32 cellular contexts compared by ENCODE assay signal in genomic region chr15:91252756-91253155, GRCh38.
DNase-seq lines count a peak whose midpoint lies in the region; TF ChIP-seq lines count a peak whose summit lies in the region.
"Had no signal": no experiment of that assay in that cellular context is flagged by ENCODE, and none has a peak within 500 bp of the region (broad histone marks: within the 10 kb centered on the region; RNA-seq: fewer than 3 reads in every experiment).

No MANE protein-coding gene starts in this region.

- H3K27me3 Mint-ChIP-seq in dendritic cell treated with granulocyte-macrophage colony-stimulating factor and Interleukin-4, amounts not matched to agents 40 ng/mL and 50 ng/mL, for 4 days = no peaks in the 10 kb centered on the region

- H3K4me3 ChIP-seq in HL-60 (replicated peaks; ENCODE audit: insufficient read depth, low read length) (no peak overlapping the region), trophoblast cell (ENCODE audit: low read depth, low read length) (no peak overlapping the region), testis (no peak overlapping the region), uterus (no peak overlapping the region)
- H3K4me3 ChIP-seq: A549; BLaER1; BLaER1 treated with 17β-estradiol and CSF1 and Interleukin-3, amounts not matched to agents 10 nM and 100 nM had no signal

- H4K8ac ChIP-seq in trophoblast cell (ENCODE audit: low read depth, low read length) = no peak overlapping the region

- H3K36me3 ChIP-seq in trophoblast cell (ENCODE audit: control insufficient read depth in 1 of 2, insufficient read depth in 2 of 2, low read length in 2 of 2) = no peaks in the 10 kb centered on the region
- no peaks in the 10 kb centered on the region for H3K36me3 ChIP-seq in testis (ENCODE audit: low read depth, missing control alignments)
- no peaks in the 10 kb centered on the region for H3K36me3 ChIP-seq in uterus
- H3K36me3 ChIP-seq: BE2C; BLaER1; BLaER1 treated with 17β-estradiol and CSF1 and Interleukin-3, amounts not matched to agents 10 nM and 100 nM had no signal

- no peak overlapping the region for H3K14ac ChIP-seq in trophoblast cell (ENCODE audit: low read length)

- peak overlapping the region; percentile 56 for H3K9ac ChIP-seq in trophoblast cell (ENCODE audit: low read length)
- H3K9ac ChIP-seq: BLaER1; BLaER1 treated with 17β-estradiol and CSF1 and Interleukin-3, amounts not matched to agents 10 nM and 100 nM had no signal

- H3K27ac ChIP-seq in HL-60 (replicated peaks) (peak overlapping the region; percentile 67), trophoblast cell (ENCODE audit: low read depth, low read length) (no peak overlapping the region), testis (no peak overlapping the region), uterus (no peak overlapping the region)
- H3K27ac ChIP-seq: 22Rv1; A549; BLaER1; BLaER1 treated with 17β-estradiol and CSF1 and Interleukin-3, amounts not matched to agents 10 nM and 100 nM; C4-2B had no signal

- no peak overlapping the region for H3K23ac ChIP-seq in trophoblast cell (ENCODE audit: low read length)

- H3K36me3 Mint-ChIP-seq in dendritic cell treated with granulocyte-macrophage colony-stimulating factor and Interleukin-4, amounts not matched to agents 40 ng/mL and 50 ng/mL, for 4 days (ENCODE audit: low read depth) = no peaks in the 10 kb centered on the region
- H3K36me3 Mint-ChIP-seq: CD4-positive, alpha-beta memory T cell; CD4-positive, CD25-positive, alpha-beta regulatory T cell; CD8-positive, alpha-beta memory T cell; CD8-positive, alpha-beta T cell had no signal

- no peak overlapping the region for H3K18ac ChIP-seq in trophoblast cell (ENCODE audit: low read length)

- no peaks in the 10 kb centered on the region for H3K9me3 Mint-ChIP-seq in dendritic cell treated with granulocyte-macrophage colony-stimulating factor and Interleukin-4, amounts not matched to agents 40 ng/mL and 50 ng/mL, for 4 days
- H3K9me3 Mint-ChIP-seq: CD4-positive, alpha-beta memory T cell; CD4-positive, alpha-beta T cell; CD8-positive, alpha-beta memory T cell; CD8-positive, alpha-beta T cell had no signal

- no peak overlapping the region for H2AK5ac ChIP-seq in trophoblast cell (ENCODE audit: low read length)

- H3K4me1 ChIP-seq in trophoblast cell (ENCODE audit: control insufficient read depth in 1 of 2, insufficient read depth in 2 of 2, low read length in 2 of 2) (no peaks in the 10 kb centered on the region), testis (no peaks in the 10 kb centered on the region), uterus (no peaks in the 10 kb centered on the region)
- H3K4me1 ChIP-seq: A549, BE2C, BLaER1, Caco-2 had no signal

- no peak overlapping the region for H3K4me2 ChIP-seq in trophoblast cell (ENCODE audit: low read length)
- H3K4me2 ChIP-seq: A549, BLaER1 had no signal

- no peak overlapping the region for H2AFZ ChIP-seq in trophoblast cell (ENCODE audit: insufficient read depth, low read length, poor library complexity)

- H4K91ac ChIP-seq in trophoblast cell (ENCODE audit: low read depth, low read length) = no peak overlapping the region

- TF ChIP-seq CTCF in HL-60 (IDR thresholded peaks at IDR 0.05; ENCODE audit: insufficient read depth, low read length) (no peak), testis (IDR thresholded peaks at IDR 0.05) (no peak), uterus (IDR thresholded peaks at IDR 0.05) (no peak)

- no peak for TF ChIP-seq POLR2A in testis (IDR thresholded peaks at IDR 0.05)
- TF ChIP-seq POLR2A in uterus (IDR thresholded peaks at IDR 0.05) = no peak

- no peaks in the 10 kb centered on the region for H3K79me1 ChIP-seq in trophoblast cell (ENCODE audit: low read length)

- H3K27ac Mint-ChIP-seq in dendritic cell treated with granulocyte-macrophage colony-stimulating factor and Interleukin-4, amounts not matched to agents 40 ng/mL and 50 ng/mL, for 4 days = peak overlapping the region; percentile 25
- H3K27ac Mint-ChIP-seq: B cell; CD4-positive, alpha-beta memory T cell; CD4-positive, alpha-beta T cell; CD8-positive, alpha-beta T cell had no signal

- DNase-seq in HL-60 (ENCODE audit: low read depth in 1 of 2, low spot score in 1 of 2) (no peak), trophoblast cell (peak; percentile 38 to 54), testis (no peak), uterus (no peak)
- no peak for DNase-seq in stimulated activated CD4-positive, alpha-beta T cell treated with anti-CD3 and anti-CD28 coated beads, Interleukin-1b, Interleukin-23, amount 100 ng/mL, for 48 hours
- DNase-seq: 8988T; ACHN; BE2C; C1 segment of cervical spinal cord; Caco-2; Calu3; CD4-positive, alpha-beta memory T cell; CD4-positive, alpha-beta T cell; CD4-positive, CD25-positive, alpha-beta regulatory T cell; CD8-positive, alpha-beta memory T cell; CD8-positive, alpha-beta T cell; COR-L47; DMS 273 treated with DMSO at 0.1 percent for 48 hours; DMS153; DMS53; DMS79; DMS79 treated with DMSO at 0.1 percent for 48 hours; DND-41; EL had no signal

- H2BK5ac ChIP-seq in trophoblast cell (ENCODE audit: low read depth, low read length, poor library complexity) = no peak overlapping the region

- no peak overlapping the region for H3K4me3 Mint-ChIP-seq in dendritic cell treated with granulocyte-macrophage colony-stimulating factor and Interleukin-4, amounts not matched to agents 40 ng/mL and 50 ng/mL, for 4 days
- H3K4me3 Mint-ChIP-seq: B cell; CD14-positive monocyte; CD4-positive, alpha-beta memory T cell; CD4-positive, alpha-beta T cell; CD4-positive, CD25-positive, alpha-beta regulatory T cell; CD8-positive, alpha-beta memory T cell; CD8-positive, alpha-beta T cell had no signal

- H4K12ac ChIP-seq in trophoblast cell (ENCODE audit: low read depth, low read length) = no peak overlapping the region

- no peak overlapping the region for H2BK12ac ChIP-seq in trophoblast cell (ENCODE audit: low read length)

- intact Hi-C loops in dendritic cell treated with granulocyte-macrophage colony-stimulating factor and Interleukin-4, amounts not matched to agents 40 ng/mL and 50 ng/mL, for 4 days (cut with micrococcal nuclease) = no loop called here
- intact Hi-C loops in testis (cut with DNase I; ENCODE audit: low total_unique reads) = no loop called here
- intact Hi-C loops in uterus (cut with DNase I; ENCODE audit: low total_unique reads) = no loop called here

- peaks cover 50% of the 10 kb centered on the region for H3K4me1 Mint-ChIP-seq in dendritic cell treated with granulocyte-macrophage colony-stimulating factor and Interleukin-4, amounts not matched to agents 40 ng/mL and 50 ng/mL, for 4 days (ENCODE audit: low read depth)
- H3K4me1 Mint-ChIP-seq: B cell; CD8-positive, alpha-beta memory T cell had no signal

- H3K27me3 ChIP-seq in HL-60 (ENCODE audit: insufficient read depth, poor library complexity, severe bottlenecking) (no peaks in the 10 kb centered on the region), trophoblast cell (ENCODE audit: insufficient read depth, low read length) (no peaks in the 10 kb centered on the region), testis (no peaks in the 10 kb centered on the region), uterus (no peaks in the 10 kb centered on the region)
- H3K27me3 ChIP-seq: BLaER1; BLaER1 treated with 17β-estradiol and CSF1 and Interleukin-3, amounts not matched to agents 10 nM and 100 nM had no signal

- no peak overlapping the region for H2BK120ac ChIP-seq in trophoblast cell (ENCODE audit: insufficient read depth, low read length, poor library complexity)

- H3K4ac ChIP-seq in trophoblast cell (ENCODE audit: low read depth, low read length) = no peak overlapping the region

- H3K79me2 ChIP-seq in trophoblast cell (ENCODE audit: control insufficient read depth, insufficient read depth, low read length, poor library complexity) = no peaks in the 10 kb centered on the region

- H3K9me3 ChIP-seq in trophoblast cell (ENCODE audit: insufficient read depth, low read depth, low read length) (no peaks in the 10 kb centered on the region), testis (no peaks in the 10 kb centered on the region), uterus (no peaks in the 10 kb centered on the region)
- H3K9me3 ChIP-seq: A549; BE2C; BLaER1; BLaER1 treated with 17β-estradiol and CSF1 and Interleukin-3, amounts not matched to agents 10 nM and 100 nM; Caco-2 had no signal

- no CpG with 5 or more reads among the region's 2 CpGs for WGBS in trophoblast cell (ENCODE audit: extremely low coverage, insufficient coverage, insufficient read length)
- 83 to 89% methylated on average over 2 of the region's 2 CpGs for WGBS in testis, 2 donors

Comparison
In these comparisons a context has a peak if more than half of its experiments do, and no peak if none do; other contexts are left out.
1. DNase-seq: peak in trophoblast cell (2 of 2); none in HL-60 (0 of 2), testis (single experiment), stimulated activated CD4-positive, alpha-beta T cell treated with anti-CD3 and anti-CD28 coated beads, Interleukin-1b, Interleukin-23, amount 100 ng/mL, for 48 hours (single experiment) and uterus (0 of 2).